In the genomic region with DNA sequence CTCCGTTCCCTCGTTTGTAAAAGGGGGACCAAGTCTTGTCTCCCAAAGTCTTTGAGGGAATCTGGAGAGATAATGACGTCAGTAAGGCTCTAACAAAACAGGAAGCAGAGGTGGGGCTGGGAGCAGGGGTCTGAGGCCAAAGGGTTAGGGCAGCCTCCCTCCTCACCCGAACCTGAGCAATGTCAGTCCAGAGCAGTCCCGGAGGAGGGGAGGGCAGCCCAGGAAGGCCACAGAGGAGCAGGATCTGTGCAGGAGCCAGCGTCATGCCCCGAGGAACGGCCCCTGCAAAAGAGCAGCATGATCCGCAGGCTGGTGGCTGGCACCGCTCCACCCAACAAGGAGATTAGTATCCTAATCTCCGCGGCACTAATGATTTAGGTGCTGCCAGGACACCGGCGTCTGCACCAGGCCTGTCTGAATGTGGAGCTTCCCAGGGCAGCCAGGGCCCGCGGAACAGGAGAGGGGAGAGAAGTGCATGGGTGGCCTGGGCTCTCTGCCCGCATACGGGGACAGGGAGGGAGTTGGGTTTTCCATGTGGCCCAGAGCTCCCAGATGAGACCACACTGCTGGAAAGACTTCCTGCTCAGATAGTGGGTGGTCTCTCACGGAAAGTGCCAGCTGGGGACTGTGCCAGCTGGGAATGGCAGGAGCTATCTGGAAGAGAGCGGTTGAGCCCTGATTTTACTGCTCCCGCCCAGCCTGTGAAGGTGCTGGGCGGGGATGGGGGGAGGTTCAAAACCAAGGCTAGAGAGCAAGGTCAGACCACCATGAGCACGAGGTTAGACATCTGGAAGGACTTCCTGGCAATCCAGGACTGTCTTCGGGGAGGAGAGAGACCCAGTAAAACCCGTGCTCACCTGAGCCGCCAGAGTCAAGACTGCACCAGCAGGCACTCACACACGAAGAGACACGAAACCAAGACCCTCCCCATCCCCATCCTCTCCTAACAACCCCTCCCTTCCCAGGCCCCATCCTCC, we compare ENCODE assay signal across 11 cellular contexts. TPM values are rescaled to one million over a fixed set of nuclear protein-coding genes. Genes with fewer than 3 reads are reported as not detected.
A peak's percentile ranks its signal among the peaks of the same experiment; 100 is the strongest.
DNase-seq lines count a peak whose midpoint lies in the region; ATAC-seq and TF ChIP-seq lines count a peak whose summit lies in the region.
"Had no signal": no experiment of that assay in that cellular context is flagged by ENCODE, and none has a peak within 500 bp of the region (broad histone marks: within the 10 kb centered on the region; RNA-seq: fewer than 3 reads in every experiment).

No MANE protein-coding gene starts in this region.

- H3K36me3 ChIP-seq in SK-N-SH (replicated peaks in 1 of 2; ENCODE audit: control insufficient read depth in 1 of 2, insufficient read depth in 2 of 2, low read length in 1 of 2) (no peaks in the 10 kb centered on the region), left ventricle myocardium inferior (no peaks in the 10 kb centered on the region), ovary (no peaks in the 10 kb centered on the region)
- H3K36me3 ChIP-seq: gastrocnemius medialis had no signal

- H4K20me1 ChIP-seq in SK-N-SH (ENCODE audit: insufficient read depth), result no peaks in the 10 kb centered on the region

- peak overlapping the region; percentile 51; the same call in 1 of the 2 replicates for H2AFZ ChIP-seq in SK-N-SH (ENCODE audit: low read depth)

- WGBS in SK-N-SH (ENCODE audit: low lambda C conversion rate), result 48% methylated on average over 20 of the region's 28 CpGs
- 16 to 22% (median 19%) methylated on average over 28 of the region's 28 CpGs for WGBS in ovary, 3 donors

- no peak for TF ChIP-seq POLR2A in ovary (IDR thresholded peaks at IDR 0.05)

- H3K9me3 ChIP-seq in SK-N-SH (no peaks in the 10 kb centered on the region), left ventricle myocardium inferior (replicated peaks) (no peaks in the 10 kb centered on the region), ovary (no peaks in the 10 kb centered on the region)
- H3K9me3 ChIP-seq: gastrocnemius medialis had no signal

- H3K27ac ChIP-seq in SK-N-SH (ENCODE audit: low read depth in 2 of 2, low read length in 1 of 2) (peak overlapping the region in 1 of 2 experiments; percentile 84; a peak in 2 of 4 replicates), left ventricle myocardium inferior (replicated peaks) (no peak overlapping the region), ovary (no peak overlapping the region)
- H3K27ac ChIP-seq: gastrocnemius medialis had no signal

- H3K27me3 ChIP-seq in SK-N-SH (ENCODE audit: insufficient read depth), result no peaks in the 10 kb centered on the region
- H3K27me3 ChIP-seq in left ventricle myocardium inferior (ENCODE audit: low read depth), result peaks cover 17% of the 10 kb centered on the region
- H3K27me3 ChIP-seq in ovary, result no peaks in the 10 kb centered on the region
- H3K27me3 ChIP-seq: gastrocnemius medialis had no signal

- CTCF ChIA-PET in SK-N-SH (lab: Yijun Ruan, JAX), result interaction anchor here (0.8 to 7.3 kb wide), 13 partner anchors 9 to 94 kb away, joined by 3 to 79 read pairs (median 4); a partner anchor contains a TSS

- H3F3A ChIP-seq in SK-N-SH (replicated peaks; ENCODE audit: insufficient read depth), result no peaks in the 10 kb centered on the region

- DNase-seq in GM03348 (ENCODE audit: low spot score) (peak; percentile 39), SK-N-SH (peak; percentile 90), left ventricle myocardium inferior (peak; percentile 51), ovary (peak; percentile 20 to 59 (median 37)), DMS53 treated with DMSO at 0.1 percent for 48 hours (lab: John Stamatoyannopoulos, UW; ENCODE audit: unreplicated experiment) (no peak), OCI-M1 (lab: John Stamatoyannopoulos, UW) (no peak)
- no peak for DNase-seq in activated CD4-positive, alpha-beta T cell treated with anti-CD3 and anti-CD28 coated beads, Interleukin-2, amount 50 U/mL, for 48 hours
- DNase-seq: CD8-positive, alpha-beta memory T cell; gastrocnemius medialis; stimulated activated CD4-positive, alpha-beta T cell treated with anti-CD3 and anti-CD28 coated beads, Interleukin-12 subunit alpha, Interleukin-12 subunit beta, amount 100 ng/mL, for 4 hours had no signal

- H3K9me2 ChIP-seq in SK-N-SH, result no peaks in the 10 kb centered on the region

- TF ChIP-seq CTCF in SK-N-SH (IDR thresholded peaks at IDR 0.05), result no peak
- no peak for TF ChIP-seq CTCF in left ventricle myocardium inferior (IDR thresholded peaks at IDR 0.05; ENCODE audit: borderline replicate concordance)
- TF ChIP-seq CTCF in ovary (IDR thresholded peaks at IDR 0.05), result no peak

- no peak for TF ChIP-seq RAD21 in SK-N-SH (IDR thresholded peaks at IDR 0.05; ENCODE audit: low read length)

- no peaks in the 10 kb centered on the region for H3K79me2 ChIP-seq in SK-N-SH (ENCODE audit: insufficient read depth)

- no peak for ATAC-seq in HG02852 (IDR thresholded peaks at IDR 0.05; ENCODE audit: unreplicated experiment)
- ATAC-seq: gastrocnemius medialis had no signal

- H3K9ac ChIP-seq in SK-N-SH, result no peak overlapping the region

- peaks cover 0 to 22% of the 10 kb centered on the region in 2 experiments; a peak in 2 of 4 replicates for H3K4me1 ChIP-seq in SK-N-SH (ENCODE audit: control insufficient read depth in 1 of 2, insufficient read depth in 2 of 2, low read depth in 1 of 2, low read length in 1 of 2)
- peaks cover 12% of the 10 kb centered on the region for H3K4me1 ChIP-seq in left ventricle myocardium inferior
- H3K4me1 ChIP-seq in ovary (ENCODE audit: insufficient read depth), result peaks cover 7% of the 10 kb centered on the region

- no peak overlapping the region for H3K4me2 ChIP-seq in SK-N-SH

- no peak overlapping the region for H3K4me3 ChIP-seq in SK-N-SH (ENCODE audit: low read depth in 2 of 2, low read length in 1 of 2)
- H3K4me3 ChIP-seq in left ventricle myocardium inferior, result peak overlapping the region; percentile 31
- H3K4me3 ChIP-seq in ovary, result no peak overlapping the region
- H3K4me3 ChIP-seq: gastrocnemius medialis had no signal

- intact Hi-C loops in left ventricle myocardium inferior (cut with micrococcal nuclease) (no loop called here), ovary (cut with DNase I) (no loop called here)

- TF ChIP-seq EP300 in SK-N-SH (IDR thresholded peaks at IDR 0.05; ENCODE audit: borderline replicate concordance in 1 of 2, low read depth in 1 of 2, low read length in 1 of 2), result peak in 1 of 2 experiments; percentile 41; a peak in 1 of 4 replicates
- TF ChIP-seq EP300 in ovary (IDR thresholded peaks at IDR 0.05), result no peak

- POLR2A ChIA-PET in SK-N-SH (lab: Yijun Ruan, JAX), result interaction anchor here (1.1 to 1.2 kb wide), 4 partner anchors 53 to 114 kb away, joined by 3 to 6 read pairs (median 3); a partner anchor contains a TSS

TF ChIP-seq in SK-N-SH, 30 proteins besides CTCF, POLR2A, EP300 and RAD21 (continues in another document):
- TF ChIP-seq YY1 (IDR thresholded peaks at IDR 0.05; ENCODE audit: low read depth), result no peak
- TF ChIP-seq MXI1 (IDR thresholded peaks at IDR 0.05; ENCODE audit: low read depth, low read length), result peak; percentile 89
- no peak for TF ChIP-seq FOSL2 (IDR thresholded peaks at IDR 0.05; ENCODE audit: borderline replicate concordance, low read depth)
- no peak for TF ChIP-seq FOXM1 (IDR thresholded peaks at IDR 0.05; ENCODE audit: low read depth)
- peak; percentile 72 for TF ChIP-seq GATA2 (CRISPR knock-in tag; IDR thresholded peaks at IDR 0.05)
- no peak for TF ChIP-seq EZH2phosphoT487 (IDR thresholded peaks at IDR 0.05; ENCODE audit: borderline replicate concordance, low read depth)
- TF ChIP-seq, protein P1, sequence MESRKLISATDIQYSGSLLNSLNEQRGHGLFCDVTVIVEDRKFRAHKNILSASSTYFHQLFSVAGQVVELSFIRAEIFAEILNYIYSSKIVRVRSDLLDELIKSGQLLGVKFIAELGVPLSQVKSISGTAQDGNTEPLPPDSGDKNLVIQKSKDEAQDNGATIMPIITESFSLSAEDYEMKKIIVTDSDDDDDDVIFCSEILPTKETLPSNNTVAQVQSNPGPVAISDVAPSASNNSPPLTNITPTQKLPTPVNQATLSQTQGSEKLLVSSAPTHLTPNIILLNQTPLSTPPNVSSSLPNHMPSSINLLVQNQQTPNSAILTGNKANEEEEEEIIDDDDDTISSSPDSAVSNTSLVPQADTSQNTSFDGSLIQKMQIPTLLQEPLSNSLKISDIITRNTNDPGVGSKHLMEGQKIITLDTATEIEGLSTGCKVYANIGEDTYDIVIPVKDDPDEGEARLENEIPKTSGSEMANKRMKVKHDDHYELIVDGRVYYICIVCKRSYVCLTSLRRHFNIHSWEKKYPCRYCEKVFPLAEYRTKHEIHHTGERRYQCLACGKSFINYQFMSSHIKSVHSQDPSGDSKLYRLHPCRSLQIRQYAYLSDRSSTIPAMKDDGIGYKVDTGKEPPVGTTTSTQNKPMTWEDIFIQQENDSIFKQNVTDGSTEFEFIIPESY (IDR thresholded peaks at IDR 0.05; ENCODE audit: borderline replicate concordance, low read depth), result no peak
- peak; percentile 65 for TF ChIP-seq CHD2 (IDR thresholded peaks at IDR 0.05; ENCODE audit: low read length, partially characterized antibody)

RNA-seq across cellular contexts. Expression of a gene that starts 11.0 kb away (rescaled TPM):
- polyA plus RNA-seq in SK-N-SH (2012; rRNA removed) (0.19 and 0.39 TPM in 2 replicates), ovary (under 1 TPM in 1 of 2 donors, not detected in 1; 0.29 TPM)
- polyA plus RNA-seq in SK-N-SH (2012; cell fraction: cytosol; rRNA removed), result 0.13 and 0.14 TPM in 2 replicates
- polyA plus RNA-seq in SK-N-SH (2012; cell fraction: nucleus; rRNA removed), result 0.23 TPM in 1 of 2 replicates, not detected in the other
- total RNA-seq in left ventricle myocardium inferior (not detected), ovary (10 to 100 TPM in 2 of 7 donors, 1 to 10 TPM in 1, under 1 TPM in 2, not detected in 2; 0.42 to 17.8 (median 2.7) TPM)
- total RNA-seq: gastrocnemius medialis had no signal
- polyA plus RNA-seq: CD8-positive, alpha-beta memory T cell had no signal

RNA-seq across cellular contexts. Expression of a gene that starts 22.8 kb away (rescaled TPM):
- polyA plus RNA-seq in SK-N-SH (2012; rRNA removed), result not detected in 2 replicates
- not detected in 2 replicates for polyA plus RNA-seq in SK-N-SH (2012; cell fraction: cytosol; rRNA removed)
- not detected in 2 replicates for polyA plus RNA-seq in SK-N-SH (2012; cell fraction: nucleus; rRNA removed)
- total RNA-seq in left ventricle myocardium inferior, result not detected
- total RNA-seq in ovary, result 1 to 10 TPM in 1 of 7 donors, not detected in 6; 1.0 TPM
- not detected for polyA plus RNA-seq in ovary
- total RNA-seq: CD8-positive, alpha-beta memory T cell had no signal
- polyA plus RNA-seq: CD8-positive, alpha-beta memory T cell had no signal

RNA-seq across cellular contexts. Expression of a gene that starts 48.7 kb away (rescaled TPM):
- polyA plus RNA-seq in SK-N-SH (2012; rRNA removed) (not detected in 2 replicates), ovary (not detected)
- not detected in 2 replicates for polyA plus RNA-seq in SK-N-SH (2012; cell fraction: cytosol; rRNA removed)
- 0.04 TPM in 1 of 2 replicates, not detected in the other for polyA plus RNA-seq in SK-N-SH (2012; cell fraction: nucleus; rRNA removed)
- total RNA-seq in left ventricle myocardium inferior (not detected), ovary (1 to 10 TPM in 1 of 7 donors, under 1 TPM in 2, not detected in 4; 0.38 to 1.1 (median 0.75) TPM)
- total RNA-seq: CD8-positive, alpha-beta memory T cell; gastrocnemius medialis had no signal
- polyA plus RNA-seq: CD8-positive, alpha-beta memory T cell had no signal

RNA-seq across cellular contexts. Expression of a gene that starts 53.3 kb away (rescaled TPM):
- polyA plus RNA-seq in SK-N-SH (2012; rRNA removed) (300 and 336 TPM in 2 replicates), ovary (1,000 to 10,000 TPM in 1 of 2 donors, 100 to 1,000 TPM in 1; 641 to 1,340 TPM)
- polyA plus RNA-seq in SK-N-SH (2012; cell fraction: cytosol; rRNA removed), result 360 and 565 TPM in 2 replicates
- polyA plus RNA-seq in SK-N-SH (2012; cell fraction: nucleus; rRNA removed), result 300 and 460 TPM in 2 replicates
- total RNA-seq in left ventricle myocardium inferior (1,125 TPM), ovary (1,000 to 10,000 TPM in 1 of 7 donors, 100 to 1,000 TPM in 6; 270 to 1,292 (median 813) TPM)

Comparison
In these comparisons a context has a peak if more than half of its experiments do, and no peak if none do; other contexts are left out.
1. DNase-seq: peak in GM03348 (single experiment), SK-N-SH (single experiment), left ventricle myocardium inferior (single experiment) and ovary (5 of 5); none in DMS53 treated with DMSO at 0.1 percent for 48 hours (single experiment), OCI-M1 (single experiment) and activated CD4-positive, alpha-beta T cell treated with anti-CD3 and anti-CD28 coated beads, Interleukin-2, amount 50 U/mL, for 48 hours (0 of 2).